In genomic region chr4:1862055-1862911, GRCh38 we compare ENCODE assay signal across 10 cellular contexts. TPM values are rescaled to one million over a fixed set of nuclear protein-coding genes. Genes with fewer than 3 reads are reported as not detected.
A peak's percentile ranks its signal among the peaks of the same experiment; 100 is the strongest.
DNase-seq lines count a peak whose midpoint lies in the region; ATAC-seq and TF ChIP-seq lines count a peak whose summit lies in the region.
"Had no signal": no experiment of that assay in that cellular context is flagged by ENCODE, and none has a peak within 500 bp of the region (broad histone marks: within the 10 kb centered on the region; RNA-seq: fewer than 3 reads in every experiment).

No MANE protein-coding gene starts in this region.

- H3K4me1 ChIP-seq in testis = peaks cover 14% of the 10 kb centered on the region

- no peaks in the 10 kb centered on the region for H3K27me3 ChIP-seq in testis

- no peak for TF ChIP-seq CTCF in testis (IDR thresholded peaks at IDR 0.05)

- no peaks in the 10 kb centered on the region for H3K27me3 Mint-ChIP-seq in activated T-helper 2 cell treated with anti-CD3 and anti-CD28 coated beads, Interferon-gamma antibody, Interleukin-2, Interleukin-4, amounts not matched to agents 10 μg/mL and 5 μg/mL and 100 μg/mL, durations not matched to agents 14 hours and 24 hours and 36 hours (ENCODE audit: low read depth)
- H3K27me3 Mint-ChIP-seq in immature natural killer cell (ENCODE audit: low read depth in 3 of 3) = peaks cover 0 to 2% (median 2%) of the 10 kb centered on the region in 3 donors

- H3K9me3 Mint-ChIP-seq in activated T-helper 2 cell treated with anti-CD3 and anti-CD28 coated beads, Interferon-gamma antibody, Interleukin-2, Interleukin-4, amounts not matched to agents 10 μg/mL and 5 μg/mL and 100 μg/mL, durations not matched to agents 14 hours and 24 hours and 36 hours = no peaks in the 10 kb centered on the region
- H3K9me3 Mint-ChIP-seq in immature natural killer cell = no peaks in the 10 kb centered on the region

- no peaks in the 10 kb centered on the region for H3K36me3 Mint-ChIP-seq in activated T-helper 2 cell treated with anti-CD3 and anti-CD28 coated beads, Interferon-gamma antibody, Interleukin-2, Interleukin-4, amounts not matched to agents 10 μg/mL and 5 μg/mL and 100 μg/mL, durations not matched to agents 14 hours and 24 hours and 36 hours (ENCODE audit: low read depth)
- no peaks in the 10 kb centered on the region for H3K36me3 Mint-ChIP-seq in immature natural killer cell

- no peak for TF ChIP-seq POLR2A in testis (IDR thresholded peaks at IDR 0.05)

- DNase-seq in activated effector memory CD4-positive, alpha-beta T cell treated with anti-CD3 and anti-CD28 coated beads, Interleukin-2, amount 50 U/mL, for 16 hours = peak; percentile 68
- DNase-seq in activated effector memory CD4-positive, alpha-beta T cell treated with Interleukin-2 at 50 U/mL for 16 hours = no peak
- DNase-seq in activated T-helper 2 cell treated with anti-CD3 and anti-CD28 coated beads, Interferon-gamma antibody, Interleukin-2, Interleukin-4, amounts not matched to agents 10 μg/mL and 5 μg/mL and 100 μg/mL, durations not matched to agents 14 hours and 24 hours and 36 hours (ENCODE audit: low spot score) = no peak
- DNase-seq in immature natural killer cell (no peak), testis (no peak), NCI-H82 treated with DMSO at 0.1 percent for 48 hours (lab: John Stamatoyannopoulos, UW; ENCODE audit: unreplicated experiment) (no peak), globus pallidus (ENCODE audit: low spot score) (no peak)
- DNase-seq: AML-193, T1000 had no signal

- intact Hi-C loops in activated T-helper 2 cell treated with anti-CD3 and anti-CD28 coated beads, Interferon-gamma antibody, Interleukin-2, Interleukin-4, amounts not matched to agents 10 μg/mL and 5 μg/mL and 100 μg/mL, durations not matched to agents 14 hours and 24 hours and 36 hours (cut with micrococcal nuclease) = no loop called here
- intact Hi-C loops in testis (cut with DNase I; ENCODE audit: low total_unique reads) = no loop called here

- peaks cover 22% of the 10 kb centered on the region for H3K4me1 Mint-ChIP-seq in activated T-helper 2 cell treated with anti-CD3 and anti-CD28 coated beads, Interferon-gamma antibody, Interleukin-2, Interleukin-4, amounts not matched to agents 10 μg/mL and 5 μg/mL and 100 μg/mL, durations not matched to agents 14 hours and 24 hours and 36 hours (ENCODE audit: low read depth)
- peaks cover 22 to 23% of the 10 kb centered on the region in 2 donors for H3K4me1 Mint-ChIP-seq in immature natural killer cell

- H3K9me3 ChIP-seq in testis = no peaks in the 10 kb centered on the region

- no peaks in the 10 kb centered on the region for H3K36me3 ChIP-seq in testis (ENCODE audit: low read depth, missing control alignments)

- 10 to 18% methylated on average over 21 to 36 of the region's 45 CpGs for WGBS in testis, 2 donors

- H3K4me3 Mint-ChIP-seq in activated T-helper 2 cell treated with anti-CD3 and anti-CD28 coated beads, Interferon-gamma antibody, Interleukin-2, Interleukin-4, amounts not matched to agents 10 μg/mL and 5 μg/mL and 100 μg/mL, durations not matched to agents 14 hours and 24 hours and 36 hours (ENCODE audit: low read depth) = peak overlapping the region; percentile 64
- H3K4me3 Mint-ChIP-seq in immature natural killer cell = peak overlapping the region; percentile 79 to 84 (median 81)

- H3K27ac Mint-ChIP-seq in activated T-helper 2 cell treated with anti-CD3 and anti-CD28 coated beads, Interferon-gamma antibody, Interleukin-2, Interleukin-4, amounts not matched to agents 10 μg/mL and 5 μg/mL and 100 μg/mL, durations not matched to agents 14 hours and 24 hours and 36 hours = peak overlapping the region; percentile 28
- H3K27ac Mint-ChIP-seq in immature natural killer cell = peak overlapping the region in 5 of 6 donors; percentile 40 to 80 (median 63)

- peak overlapping the region in 1 of 2 donors; percentile 18 for H3K27ac ChIP-seq in testis

- H3K4me3 ChIP-seq in testis = peak overlapping the region; percentile 26 to 41

- ATAC-seq in HG02610 (IDR thresholded peaks at IDR 0.05; ENCODE audit: unreplicated experiment) = no peak

RNA-seq across cellular contexts. Expression of gene LETM1, which starts 6.3 kb away (rescaled TPM):
- 76.6 and 78.6 TPM in 2 replicates for total RNA-seq in activated T-helper 2 cell treated with anti-CD3 and anti-CD28 coated beads, Interferon-gamma antibody, Interleukin-2, Interleukin-4, amounts not matched to agents 10 μg/mL and 5 μg/mL and 100 μg/mL, durations not matched to agents 14 hours and 24 hours and 36 hours
- polyA plus RNA-seq in immature natural killer cell = 10 to 100 TPM in 2 of 3 donors, 1 to 10 TPM in 1; 8.0 to 17.0 (median 10.6) TPM
- total RNA-seq in testis = 100 to 1,000 TPM in 1 of 2 donors, 10 to 100 TPM in 1; 90.7 to 124 TPM
- polyA plus RNA-seq in testis (ENCODE audit: insufficient read depth, low read depth, low replicate concordance) = 38.1 TPM

RNA-seq across cellular contexts. Expression of gene NSD2, which starts 8.9 kb away (rescaled TPM):
- 208 and 214 TPM in 2 replicates for total RNA-seq in activated T-helper 2 cell treated with anti-CD3 and anti-CD28 coated beads, Interferon-gamma antibody, Interleukin-2, Interleukin-4, amounts not matched to agents 10 μg/mL and 5 μg/mL and 100 μg/mL, durations not matched to agents 14 hours and 24 hours and 36 hours
- polyA plus RNA-seq in immature natural killer cell (1 to 10 TPM; 1.8 to 7.2 (median 4.4) TPM), testis (ENCODE audit: insufficient read depth, low read depth, low replicate concordance) (108 TPM)
- total RNA-seq in testis = 100 to 1,000 TPM; 124 to 144 TPM
